Comparison of ENCODE assay signal across 11 cellular contexts in genomic region chr7:55438765-55439525, GRCh38.
A peak's percentile ranks its signal among the peaks of the same experiment; 100 is the strongest.
DNase-seq lines count a peak whose midpoint lies in the region; TF ChIP-seq lines count a peak whose summit lies in the region.
"Had no signal": no experiment of that assay in that cellular context is flagged by ENCODE, and none has a peak within 500 bp of the region (broad histone marks: within the 10 kb centered on the region; RNA-seq: fewer than 3 reads in every experiment).

No MANE protein-coding gene starts in this region.

- no peak for TF ChIP-seq CTCF in neural progenitor cell (IDR thresholded peaks at IDR 0.05)
- TF ChIP-seq CTCF in foreskin fibroblast (IDR thresholded peaks at IDR 0.05; ENCODE audit: low read depth, low read length) = no peak

- H3K36me3 Mint-ChIP-seq in neural progenitor cell = no peaks in the 10 kb centered on the region

- peaks cover 2% of the 10 kb centered on the region for H3K4me1 ChIP-seq in neural progenitor cell

- H3K9me3 Mint-ChIP-seq in neural progenitor cell = no peaks in the 10 kb centered on the region
- H3K9me3 Mint-ChIP-seq: activated CD8-positive, alpha-beta T cell treated with anti-CD3 and anti-CD28 coated beads for 36 hours had no signal

- H3K4me3 Mint-ChIP-seq in neural progenitor cell = no peak overlapping the region
- H3K4me3 Mint-ChIP-seq: activated CD8-positive, alpha-beta T cell treated with anti-CD3 and anti-CD28 coated beads for 36 hours had no signal

- H3K9me3 ChIP-seq in neural progenitor cell (ENCODE audit: low read depth) = no peaks in the 10 kb centered on the region

- no peak overlapping the region for H2AFZ ChIP-seq in neural progenitor cell (replicated peaks)

- no peak overlapping the region for H3K27ac ChIP-seq in neural progenitor cell
- H3K27ac ChIP-seq: skin epidermis had no signal

- peak overlapping the region; percentile 39 for H3K27ac Mint-ChIP-seq in neural progenitor cell
- H3K27ac Mint-ChIP-seq: activated CD8-positive, alpha-beta T cell treated with anti-CD3 and anti-CD28 coated beads for 36 hours had no signal

- H3K79me2 ChIP-seq in neural progenitor cell (ENCODE audit: low read depth) = no peaks in the 10 kb centered on the region

- H4K20me1 ChIP-seq in neural progenitor cell (ENCODE audit: low read depth) = no peaks in the 10 kb centered on the region

- H3K27me3 ChIP-seq in H7 (ENCODE audit: control insufficient read depth, insufficient read depth, low read length) = no peaks in the 10 kb centered on the region
- H3K27me3 ChIP-seq in neural progenitor cell = no peaks in the 10 kb centered on the region

- no peaks in the 10 kb centered on the region for H3K27me3 Mint-ChIP-seq in neural progenitor cell (ENCODE audit: insufficient read depth, low read depth)
- H3K27me3 Mint-ChIP-seq: activated CD8-positive, alpha-beta T cell treated with anti-CD3 and anti-CD28 coated beads for 36 hours had no signal

- DNase-seq in H7 = peak; percentile 53
- DNase-seq in NCI-H2196 treated with DMSO at 0.1 percent for 48 hours (lab: John Stamatoyannopoulos, UW; ENCODE audit: unreplicated experiment) = peak; percentile 75
- DNase-seq in cerebellar cortex (ENCODE audit: low spot score) = peak; percentile 77
- DNase-seq in neural progenitor cell (ENCODE audit: low spot score) = peak; percentile 31
- DNase-seq in foreskin fibroblast = no peak
- DNase-seq in OCI-M2 (lab: John Stamatoyannopoulos, UW; ENCODE audit: unreplicated experiment) = no peak
- no peak for DNase-seq in CD1c-positive myeloid dendritic cell (ENCODE audit: extremely low spot score)
- DNase-seq in 8988T = no peak
- DNase-seq: OCI-M1 had no signal

- H3K36me3 ChIP-seq in H7 (replicated peaks; ENCODE audit: control insufficient read depth, insufficient read depth, low read length) (no peaks in the 10 kb centered on the region), neural progenitor cell (no peaks in the 10 kb centered on the region)

- no peaks in the 10 kb centered on the region for H3F3A ChIP-seq in neural progenitor cell (ENCODE audit: low read depth)

- H3K4me1 Mint-ChIP-seq in neural progenitor cell = peaks cover 15% of the 10 kb centered on the region

- H3K4me2 ChIP-seq in neural progenitor cell = no peak overlapping the region

- H3K9ac ChIP-seq in neural progenitor cell = no peak overlapping the region

- H3K4me3 ChIP-seq in H7 (ENCODE audit: insufficient read depth, low read depth, low read length) (no peak overlapping the region), neural progenitor cell (no peak overlapping the region), foreskin fibroblast (ENCODE audit: low read depth in 1 of 2, low read length in 2 of 2) (no peak overlapping the region)
- H3K4me3 ChIP-seq: skin epidermis had no signal

Comparison
In these comparisons a context has a peak if more than half of its experiments do, and no peak if none do; other contexts are left out.
1. DNase-seq: peak in H7 (single experiment), NCI-H2196 treated with DMSO at 0.1 percent for 48 hours (single experiment), cerebellar cortex (single experiment) and neural progenitor cell (single experiment); none in foreskin fibroblast (0 of 2), OCI-M2 (single experiment), CD1c-positive myeloid dendritic cell (single experiment) and 8988T (single experiment).